ENCODE assay signal across 1 cellular context in the genomic region with DNA sequence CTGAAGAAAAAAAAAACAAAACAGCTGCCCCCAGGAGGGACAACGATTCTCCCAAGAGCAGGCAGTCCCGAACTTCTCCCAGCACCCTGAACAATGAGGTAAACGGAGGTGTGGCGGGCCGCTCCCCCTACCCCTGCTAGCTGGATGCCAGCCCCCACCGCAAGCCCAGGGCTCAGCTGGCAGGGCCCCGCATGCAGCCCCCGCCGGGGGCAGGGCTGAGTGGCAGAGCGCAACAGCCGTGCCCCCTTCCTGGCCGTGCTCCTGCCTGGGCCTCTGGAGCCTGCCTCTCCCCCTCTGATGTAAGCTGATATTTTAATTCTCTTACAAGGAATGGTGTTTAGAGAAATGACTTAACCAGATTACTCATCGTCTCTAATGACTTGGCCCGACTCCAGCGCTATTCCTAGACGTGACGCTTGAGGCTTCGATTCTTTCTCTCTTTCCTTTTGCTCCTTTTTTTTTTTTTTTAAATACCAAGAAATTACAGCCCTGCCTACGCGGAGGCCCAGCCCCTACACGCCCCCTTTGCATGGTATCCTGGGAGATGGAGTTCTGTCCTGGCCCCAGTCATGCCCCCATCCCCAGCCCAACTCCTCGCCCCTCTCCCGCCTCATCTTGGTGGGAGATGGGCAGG.
A peak's percentile ranks its signal among the peaks of the same experiment; 100 is the strongest.
TF ChIP-seq lines count a peak whose summit lies in the region.

No MANE protein-coding gene starts in this region.

TF ChIP-seq in IMR-90, 13 proteins besides CTCF, POLR2A, EP300 and RAD21 (continued from another document):
- TF ChIP-seq MAZ (IDR thresholded peaks at IDR 0.05; ENCODE audit: borderline replicate concordance, low read depth, low read length) = peak; percentile 76
- TF ChIP-seq, protein P1, sequence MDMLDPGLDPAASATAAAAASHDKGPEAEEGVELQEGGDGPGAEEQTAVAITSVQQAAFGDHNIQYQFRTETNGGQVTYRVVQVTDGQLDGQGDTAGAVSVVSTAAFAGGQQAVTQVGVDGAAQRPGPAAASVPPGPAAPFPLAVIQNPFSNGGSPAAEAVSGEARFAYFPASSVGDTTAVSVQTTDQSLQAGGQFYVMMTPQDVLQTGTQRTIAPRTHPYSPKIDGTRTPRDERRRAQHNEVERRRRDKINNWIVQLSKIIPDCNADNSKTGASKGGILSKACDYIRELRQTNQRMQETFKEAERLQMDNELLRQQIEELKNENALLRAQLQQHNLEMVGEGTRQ (IDR thresholded peaks at IDR 0.05; ENCODE audit: low read depth, low read length) = no peak
- TF ChIP-seq RFX5 (IDR thresholded peaks at IDR 0.05; ENCODE audit: low read depth, low read length) = no peak
- TF ChIP-seq RCOR1 (IDR thresholded peaks at IDR 0.05; ENCODE audit: insufficient replicate concordance, low read length) = no peak
- peak; percentile 57 for TF ChIP-seq BHLHE40 (IDR thresholded peaks at IDR 0.05; ENCODE audit: low read depth, low read length)
- no peak for TF ChIP-seq NFE2L2 (IDR thresholded peaks at IDR 0.05; ENCODE audit: low read depth, low read length)
- peak; percentile 71 for TF ChIP-seq CEBPB (IDR thresholded peaks at IDR 0.05; ENCODE audit: low read depth, low read length)
- TF ChIP-seq FOS (IDR thresholded peaks at IDR 0.05; ENCODE audit: low read depth, low read length) = peak; percentile 87
- no peak for TF ChIP-seq SMC3 (IDR thresholded peaks at IDR 0.05; ENCODE audit: low read depth, low read length)
- TF ChIP-seq MXI1 (IDR thresholded peaks at IDR 0.05; ENCODE audit: borderline replicate concordance, low read depth, low read length) = no peak
- no peak for TF ChIP-seq MAFK (IDR thresholded peaks at IDR 0.05; ENCODE audit: low read depth, low read length)
